ENCODE assay signal across 9 cellular contexts in genomic region chr19:4108767-4109625, GRCh38. TPM values are rescaled to one million over a fixed set of nuclear protein-coding genes. Genes with fewer than 3 reads are reported as not detected.
DNase-seq lines count a peak whose midpoint lies in the region; ATAC-seq lines count a peak whose summit lies in the region.
"Had no signal": no experiment of that assay in that cellular context is flagged by ENCODE, and none has a peak within 500 bp of the region (broad histone marks: within the 10 kb centered on the region; RNA-seq: fewer than 3 reads in every experiment).

No MANE protein-coding gene starts in this region.

- ATAC-seq in GM18498 (IDR thresholded peaks at IDR 0.05; ENCODE audit: unreplicated experiment), result peak; percentile 74
- ATAC-seq in HG03135 (IDR thresholded peaks at IDR 0.05; ENCODE audit: unreplicated experiment), result peak; percentile 62

- peak; percentile 41 to 52 for DNase-seq in activated CD4-positive, alpha-beta T cell treated with anti-CD3 and anti-CD28 coated beads, Interleukin-2, amount 50 U/mL, for 4 hours
- DNase-seq in medulla oblongata (ENCODE audit: extremely low spot score), result no peak
- DNase-seq in GM03348 (ENCODE audit: low spot score), result no peak
- DNase-seq in cerebellum (ENCODE audit: low spot score), result no peak
- no peak for DNase-seq in NCI-H187 treated with DMSO at 0.1 percent for 48 hours (lab: John Stamatoyannopoulos, UW)

- no peaks in the 10 kb centered on the region for H3K9me3 ChIP-seq in mucosa of rectum (ENCODE audit: control insufficient read depth in 2 of 2, low read length in 2 of 2)

- peak overlapping the region; percentile 57 to 65 for H3K27ac ChIP-seq in mucosa of rectum (ENCODE audit: low read depth in 2 of 2, low read length in 2 of 2)

- H3K27me3 ChIP-seq in mucosa of rectum (ENCODE audit: control insufficient read depth in 2 of 2, insufficient read depth in 2 of 2, low read length in 2 of 2), result no peaks in the 10 kb centered on the region

- H3K9ac ChIP-seq in mucosa of rectum (ENCODE audit: low read depth in 1 of 2, low read length in 2 of 2), result peak overlapping the region in 1 of 2 donors; percentile 6

- H3K4me1 ChIP-seq in mucosa of rectum (ENCODE audit: control insufficient read depth in 2 of 2, insufficient read depth in 2 of 2, low read length in 2 of 2), result peaks cover 0 to 3% of the 10 kb centered on the region in 2 donors

- peak overlapping the region in 1 of 2 donors; percentile 31 for H3K4me3 ChIP-seq in mucosa of rectum (ENCODE audit: low read length in 2 of 2)

- peaks cover 38 to 40% of the 10 kb centered on the region in 2 donors for H3K36me3 ChIP-seq in mucosa of rectum (ENCODE audit: control insufficient read depth in 2 of 2, insufficient read depth in 2 of 2, low read length in 2 of 2)

RNA-seq across cellular contexts. Expression of gene MAP2K2, which starts 14.9 kb away (rescaled TPM):
- total RNA-seq in cerebellum, result 51.0 TPM

RNA-seq across cellular contexts. Expression of gene ZBTB7A, which starts 42.3 kb away (rescaled TPM):
- total RNA-seq in cerebellum, result 3.5 TPM

RNA-seq across cellular contexts. Expression of gene CREB3L3, which starts 44.4 kb away (rescaled TPM):
- not detected for total RNA-seq in cerebellum
- total RNA-seq: pulmonary artery endothelial cell had no signal

Comparison
In these comparisons a context has a peak if more than half of its experiments do, and no peak if none do; other contexts are left out.
1. DNase-seq: peak in activated CD4-positive, alpha-beta T cell treated with anti-CD3 and anti-CD28 coated beads, Interleukin-2, amount 50 U/mL, for 4 hours (2 of 2); none in medulla oblongata (single experiment), GM03348 (single experiment), cerebellum (single experiment) and NCI-H187 treated with DMSO at 0.1 percent for 48 hours (single experiment).